ENCODE assay signal across 18 cellular contexts in the genomic region with DNA sequence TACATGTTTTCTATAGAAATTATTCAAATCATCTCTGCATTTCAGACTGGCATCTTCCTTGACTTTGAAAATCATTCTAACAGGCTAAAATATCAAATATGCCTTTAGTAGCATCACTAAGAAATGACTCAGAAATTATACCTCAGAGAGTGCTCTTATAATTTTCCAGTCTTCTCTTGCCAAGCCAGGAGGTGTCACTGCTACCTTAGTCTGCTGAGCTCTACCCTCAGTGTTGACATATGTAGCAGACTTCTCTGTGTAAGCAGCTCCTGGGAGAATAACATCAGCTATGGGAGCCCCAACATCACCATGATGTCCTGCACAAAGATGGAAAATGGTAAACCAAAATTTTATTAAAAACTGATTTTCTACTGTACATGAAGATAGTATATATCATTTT. TPM values are rescaled to one million over a fixed set of nuclear protein-coding genes. Genes with fewer than 3 reads are reported as not detected.
DNase-seq lines count a peak whose midpoint lies in the region; ATAC-seq and TF ChIP-seq lines count a peak whose summit lies in the region.
"Had no signal": no experiment of that assay in that cellular context is flagged by ENCODE, and none has a peak within 500 bp of the region (broad histone marks: within the 10 kb centered on the region; RNA-seq: fewer than 3 reads in every experiment).

No MANE protein-coding gene starts in this region.

- H3K4me3 ChIP-seq in Karpas-422 (ENCODE audit: low read length) (no peak overlapping the region), neural progenitor cell (no peak overlapping the region), tibial artery (no peak overlapping the region)
- H3K4me3 ChIP-seq: hepatocyte, lower lobe of right lung had no signal

- TF ChIP-seq CTCF in VCaP (conservative IDR thresholded peaks at IDR 0.05), result peak; percentile 17; the same call in 1 of the 2 replicates
- TF ChIP-seq CTCF in neural progenitor cell (IDR thresholded peaks at IDR 0.05), result peak; percentile 12
- no peak for TF ChIP-seq CTCF in tibial artery (IDR thresholded peaks at IDR 0.05)

- H3K4me2 ChIP-seq in Karpas-422 (ENCODE audit: low read depth, low read length, poor library complexity, severe bottlenecking) (no peak overlapping the region), neural progenitor cell (no peak overlapping the region)
- H3K4me2 ChIP-seq: hepatocyte had no signal

- H3K27me3 Mint-ChIP-seq in activated naive CD8-positive, alpha-beta T cell, result no peaks in the 10 kb centered on the region
- no peaks in the 10 kb centered on the region for H3K27me3 Mint-ChIP-seq in activated naive CD8-positive, alpha-beta T cell treated with anti-CD3 and anti-CD28 coated beads for 36 hours
- H3K27me3 Mint-ChIP-seq in neural progenitor cell (ENCODE audit: insufficient read depth, low read depth), result no peaks in the 10 kb centered on the region

- H3K4me1 Mint-ChIP-seq in activated naive CD8-positive, alpha-beta T cell (ENCODE audit: low read depth), result no peaks in the 10 kb centered on the region
- H3K4me1 Mint-ChIP-seq in activated naive CD8-positive, alpha-beta T cell treated with anti-CD3 and anti-CD28 coated beads for 36 hours, result no peaks in the 10 kb centered on the region
- H3K4me1 Mint-ChIP-seq in neural progenitor cell, result no peaks in the 10 kb centered on the region

- no peaks in the 10 kb centered on the region for H3K9me3 ChIP-seq in Karpas-422 (ENCODE audit: low read length)
- no peaks in the 10 kb centered on the region for H3K9me3 ChIP-seq in neural progenitor cell (ENCODE audit: low read depth)
- H3K9me3 ChIP-seq in tibial artery, result no peaks in the 10 kb centered on the region
- H3K9me3 ChIP-seq: lower lobe of right lung, neutrophil had no signal

- no peak for ATAC-seq in HG03571 (IDR thresholded peaks at IDR 0.05; ENCODE audit: unreplicated experiment)
- ATAC-seq: lower lobe of right lung had no signal

- H3K27me3 ChIP-seq in Karpas-422 (ENCODE audit: low read length) (no peaks in the 10 kb centered on the region), neural progenitor cell (no peaks in the 10 kb centered on the region), tibial artery (no peaks in the 10 kb centered on the region)
- H3K27me3 ChIP-seq: hepatocyte, neutrophil had no signal

- peak overlapping the region; percentile 38 for H3K27ac Mint-ChIP-seq in activated naive CD8-positive, alpha-beta T cell
- no peak overlapping the region for H3K27ac Mint-ChIP-seq in activated naive CD8-positive, alpha-beta T cell treated with anti-CD3 and anti-CD28 coated beads for 36 hours
- no peak overlapping the region for H3K27ac Mint-ChIP-seq in neural progenitor cell
- H3K27ac Mint-ChIP-seq: T-helper 1 cell treated with Interleukin-12 subunit alpha and Interleukin-12 subunit beta and Interleukin-4 antibody, amounts not matched to agents 30 μg/mL and 1 μg/mL, for 36 hours had no signal

- peaks cover 8% of the 10 kb centered on the region for H3K36me3 Mint-ChIP-seq in activated naive CD8-positive, alpha-beta T cell
- H3K36me3 Mint-ChIP-seq in activated naive CD8-positive, alpha-beta T cell treated with anti-CD3 and anti-CD28 coated beads for 36 hours, result peaks cover 18% of the 10 kb centered on the region
- H3K36me3 Mint-ChIP-seq in neural progenitor cell, result peaks cover 14% of the 10 kb centered on the region

- intact Hi-C loops in tibial artery (cut with DNase I; ENCODE audit: low total_unique reads), result no loop called here

- H3K9me3 Mint-ChIP-seq in activated naive CD8-positive, alpha-beta T cell (ENCODE audit: low read depth), result no peaks in the 10 kb centered on the region
- H3K9me3 Mint-ChIP-seq in activated naive CD8-positive, alpha-beta T cell treated with anti-CD3 and anti-CD28 coated beads for 36 hours, result no peaks in the 10 kb centered on the region
- H3K9me3 Mint-ChIP-seq in neural progenitor cell, result no peaks in the 10 kb centered on the region
- H3K9me3 Mint-ChIP-seq: T-helper 1 cell treated with Interleukin-12 subunit alpha and Interleukin-12 subunit beta and Interleukin-4 antibody, amounts not matched to agents 30 μg/mL and 1 μg/mL, for 36 hours had no signal

- no peaks in the 10 kb centered on the region for H3K9me2 ChIP-seq in Karpas-422 (replicated peaks; ENCODE audit: insufficient read depth, low read length)

- DNase-seq in activated naive CD8-positive, alpha-beta T cell treated with anti-CD3 and anti-CD28 coated beads for 36 hours, result no peak
- peak; percentile 55 for DNase-seq in Karpas-422
- peak; percentile 3 for DNase-seq in neural progenitor cell (ENCODE audit: low spot score)
- no peak for DNase-seq in tibial artery
- no peak for DNase-seq in GM19240 (ENCODE audit: insufficient read length, low spot score)
- DNase-seq: activated CD4-positive, alpha-beta T cell treated with anti-CD3 and anti-CD28 coated beads, Interleukin-2, amount 50 U/mL, for 4 hours; activated effector memory CD4-positive, alpha-beta T cell treated with anti-CD3 and anti-CD28 coated beads, Interleukin-2, amount 50 U/mL, for 16 hours; C1 segment of cervical spinal cord; lower lobe of right lung; NCI-H1436 had no signal

- H4K20me1 ChIP-seq in Karpas-422 (ENCODE audit: insufficient read depth, low read depth, low read length), result no peaks in the 10 kb centered on the region
- no peaks in the 10 kb centered on the region for H4K20me1 ChIP-seq in neural progenitor cell (ENCODE audit: low read depth)

- H3K9ac ChIP-seq in Karpas-422 (ENCODE audit: low read length) (no peak overlapping the region), neural progenitor cell (no peak overlapping the region)

- no peak overlapping the region for H3K4me3 Mint-ChIP-seq in activated naive CD8-positive, alpha-beta T cell
- no peak overlapping the region for H3K4me3 Mint-ChIP-seq in activated naive CD8-positive, alpha-beta T cell treated with anti-CD3 and anti-CD28 coated beads for 36 hours
- no peak overlapping the region for H3K4me3 Mint-ChIP-seq in neural progenitor cell
- H3K4me3 Mint-ChIP-seq: T-helper 1 cell treated with Interleukin-12 subunit alpha and Interleukin-12 subunit beta and Interleukin-4 antibody, amounts not matched to agents 30 μg/mL and 1 μg/mL, for 36 hours had no signal

- H2AFZ ChIP-seq in Karpas-422 (ENCODE audit: low read length) (no peak overlapping the region), neural progenitor cell (replicated peaks) (no peak overlapping the region)
- H2AFZ ChIP-seq: hepatocyte had no signal

- peaks cover 4% of the 10 kb centered on the region; the same call in 1 of the 2 replicates for H3K79me2 ChIP-seq in Karpas-422 (ENCODE audit: low read length)
- H3K79me2 ChIP-seq in neural progenitor cell (ENCODE audit: low read depth), result no peaks in the 10 kb centered on the region
- H3K79me2 ChIP-seq: hepatocyte had no signal

- H3K36me3 ChIP-seq in Karpas-422 (ENCODE audit: insufficient read depth, low read length) (peaks cover 53% of the 10 kb centered on the region), neural progenitor cell (peaks cover 56% of the 10 kb centered on the region), tibial artery (peaks cover 93 to 96% (median 95%) of the 10 kb centered on the region in 3 donors)

- no peaks in the 10 kb centered on the region for H3F3A ChIP-seq in neural progenitor cell (ENCODE audit: low read depth)

- H3K27ac ChIP-seq in Karpas-422 (ENCODE audit: low read length) (no peak overlapping the region), VCaP (no peak overlapping the region), neural progenitor cell (no peak overlapping the region), tibial artery (no peak overlapping the region)
- H3K27ac ChIP-seq: epithelial cell of prostate, hepatocyte, HL-60, lower lobe of right lung, neutrophil had no signal

- H3K4me1 ChIP-seq in Karpas-422 (ENCODE audit: low read length) (no peaks in the 10 kb centered on the region), neural progenitor cell (no peaks in the 10 kb centered on the region), tibial artery (no peaks in the 10 kb centered on the region)
- H3K4me1 ChIP-seq: lower lobe of right lung had no signal

RNA-seq across cellular contexts. Expression of a gene that starts 31.6 kb away (rescaled TPM):
- 100 to 1,000 TPM in 1 of 2 experiments, 10 to 100 TPM in 1; 95.5 to 102 TPM for total RNA-seq in activated naive CD8-positive, alpha-beta T cell treated with anti-CD3 and anti-CD28 coated beads for 36 hours
- total RNA-seq in Karpas-422 (2014; rRNA removed; shearing (Covaris generic); ENCODE audit: low replicate concordance), result 76.4 and 83.6 TPM in 2 replicates
- total RNA-seq in neural progenitor cell (ENCODE audit: low replicate concordance), result 110 and 115 TPM in 2 replicates

RNA-seq across cellular contexts. Expression of a gene that starts 32.0 kb away (rescaled TPM):
- total RNA-seq in activated naive CD8-positive, alpha-beta T cell treated with anti-CD3 and anti-CD28 coated beads for 36 hours, result 1,000 to 10,000 TPM; 1,128 to 1,176 TPM
- 588 and 786 TPM in 2 replicates for total RNA-seq in Karpas-422 (2014; rRNA removed; shearing (Covaris generic); ENCODE audit: low replicate concordance)
- total RNA-seq in neural progenitor cell (ENCODE audit: low replicate concordance), result 671 and 807 TPM in 2 replicates

RNA-seq across cellular contexts. Expression of a gene that starts 41.7 kb away (rescaled TPM):
- total RNA-seq in activated naive CD8-positive, alpha-beta T cell treated with anti-CD3 and anti-CD28 coated beads for 36 hours, result 10 to 100 TPM; 15.6 to 16.4 TPM
- total RNA-seq in Karpas-422 (2014; rRNA removed; shearing (Covaris generic); ENCODE audit: low replicate concordance), result 8.8 and 14.8 TPM in 2 replicates
- 8.1 and 11.3 TPM in 2 replicates for total RNA-seq in neural progenitor cell (ENCODE audit: low replicate concordance)

Comparison
In these comparisons a context has a peak if more than half of its experiments do, and no peak if none do; other contexts are left out.
1. DNase-seq: peak in Karpas-422 (single experiment) and neural progenitor cell (single experiment); none in activated naive CD8-positive, alpha-beta T cell treated with anti-CD3 and anti-CD28 coated beads for 36 hours (single experiment), tibial artery (0 of 2) and GM19240 (single experiment).
2. CTCF ChIP-seq: peak in VCaP (single experiment) and neural progenitor cell (single experiment); none in tibial artery (0 of 2).